In genomic region chr1:153626929-153627796, GRCh38 we compare ENCODE assay signal across 9 cellular contexts. TPM values are rescaled to one million over a fixed set of nuclear protein-coding genes. Genes with fewer than 3 reads are reported as not detected.
DNase-seq lines count a peak whose midpoint lies in the region; ATAC-seq lines count a peak whose summit lies in the region.
"Had no signal": no experiment of that assay in that cellular context is flagged by ENCODE, and none has a peak within 500 bp of the region (broad histone marks: within the 10 kb centered on the region; RNA-seq: fewer than 3 reads in every experiment).

S100A13 (minus strand) TSS chr1:153627505; CDS start chr1:153626472, 1,033 bp downstream.

- peak within 1 kb of the TSS; percentile 62 for H2AFZ ChIP-seq in neuron (ENCODE audit: low read depth, low read length)

- ATAC-seq in activated T-helper 17 cell treated with anti-CD3 and anti-CD28 coated beads, Interleukin-2, amount 50 U/mL, for 72 hours (replicated peaks): no peak
- ATAC-seq in GM19452 (IDR thresholded peaks at IDR 0.05; ENCODE audit: unreplicated experiment): no peak
- ATAC-seq in HG03108 (IDR thresholded peaks at IDR 0.05; ENCODE audit: unreplicated experiment): no peak

- peaks cover 5% of the 10 kb centered on the region for H3K36me3 ChIP-seq in neuron (ENCODE audit: insufficient read depth, low read length)

- H3K4me3 Mint-ChIP-seq in activated CD4-positive, alpha-beta memory T cell treated with anti-CD3 and anti-CD28 coated beads for 36 hours: no peak within 1 kb of the TSS
- H3K4me3 Mint-ChIP-seq in activated CD4-positive, alpha-beta memory T cell treated with anti-CD3 and anti-CD28 coated beads, Interleukin-2, amount 10 ng/mL, durations not matched to agents 7 days and 5 days: no peak within 1 kb of the TSS
- H3K4me3 Mint-ChIP-seq in activated T-helper 17 cell treated with anti-CD3 and anti-CD28 coated beads, Interleukin-2, amount 50 U/mL, for 72 hours: no peak within 1 kb of the TSS

- H3K4me1 Mint-ChIP-seq in activated CD4-positive, alpha-beta memory T cell treated with anti-CD3 and anti-CD28 coated beads for 36 hours (ENCODE audit: low read depth): peaks cover 17% of the 10 kb centered on the region
- H3K4me1 Mint-ChIP-seq in activated CD4-positive, alpha-beta memory T cell treated with anti-CD3 and anti-CD28 coated beads, Interleukin-2, amount 10 ng/mL, durations not matched to agents 7 days and 5 days: peaks cover 8% of the 10 kb centered on the region
- peaks cover 15% of the 10 kb centered on the region for H3K4me1 Mint-ChIP-seq in activated T-helper 17 cell treated with anti-CD3 and anti-CD28 coated beads, Interleukin-2, amount 50 U/mL, for 72 hours

- peaks cover 16% of the 10 kb centered on the region for H3K4me1 ChIP-seq in neuron (ENCODE audit: insufficient read depth, low read length)

- peaks cover 2% of the 10 kb centered on the region for H3K36me3 Mint-ChIP-seq in activated CD4-positive, alpha-beta memory T cell treated with anti-CD3 and anti-CD28 coated beads for 36 hours
- H3K36me3 Mint-ChIP-seq in activated CD4-positive, alpha-beta memory T cell treated with anti-CD3 and anti-CD28 coated beads, Interleukin-2, amount 10 ng/mL, durations not matched to agents 7 days and 5 days (ENCODE audit: low read depth): no peaks in the 10 kb centered on the region
- no peaks in the 10 kb centered on the region for H3K36me3 Mint-ChIP-seq in activated T-helper 17 cell treated with anti-CD3 and anti-CD28 coated beads, Interleukin-2, amount 50 U/mL, for 72 hours (ENCODE audit: low read depth)

- POLR2A ChIA-PET in activated CD4-positive, alpha-beta memory T cell treated with anti-CD3 and anti-CD28 coated beads for 36 hours (lab: Charles Lee): no interaction called here
- POLR2A ChIA-PET in activated CD4-positive, alpha-beta memory T cell treated with anti-CD3 and anti-CD28 coated beads, Interleukin-2, amount 10 ng/mL, durations not matched to agents 7 days and 5 days (lab: Charles Lee): interaction anchor here (1.3 kb wide), 1 partner anchor 92 kb away, joined by 6 read pairs; the partner anchor contains the start of gene S100A6

- peak within 1 kb of the TSS; percentile 58 for H3K4me3 ChIP-seq in neuron (ENCODE audit: low read length)

- no peaks in the 10 kb centered on the region for H3K9me3 ChIP-seq in neuron (ENCODE audit: low read length)

- DNase-seq in activated CD4-positive, alpha-beta memory T cell treated with anti-CD3 and anti-CD28 coated beads for 36 hours: peak; percentile 38
- DNase-seq in activated CD4-positive, alpha-beta memory T cell treated with anti-CD3 and anti-CD28 coated beads, Interleukin-2, amount 10 ng/mL, durations not matched to agents 7 days and 5 days: no peak
- DNase-seq in NCI-H2029 treated with DMSO at 0.1 percent for 48 hours (lab: John Stamatoyannopoulos, UW) (peak; percentile 88), glomerular visceral epithelial cell (ENCODE audit: extremely low spot score) (peak; percentile 97)
- DNase-seq: DND-41 had no signal

- H3K27me3 Mint-ChIP-seq in activated CD4-positive, alpha-beta memory T cell treated with anti-CD3 and anti-CD28 coated beads for 36 hours: peaks cover 7% of the 10 kb centered on the region
- H3K27me3 Mint-ChIP-seq in activated CD4-positive, alpha-beta memory T cell treated with anti-CD3 and anti-CD28 coated beads, Interleukin-2, amount 10 ng/mL, durations not matched to agents 7 days and 5 days: no peaks in the 10 kb centered on the region
- H3K27me3 Mint-ChIP-seq in activated T-helper 17 cell treated with anti-CD3 and anti-CD28 coated beads, Interleukin-2, amount 50 U/mL, for 72 hours: no peaks in the 10 kb centered on the region

- H3K27me3 ChIP-seq in neuron (ENCODE audit: insufficient read depth, low read length): no peaks in the 10 kb centered on the region

- H3K9me3 Mint-ChIP-seq in activated CD4-positive, alpha-beta memory T cell treated with anti-CD3 and anti-CD28 coated beads for 36 hours: no peaks in the 10 kb centered on the region
- no peaks in the 10 kb centered on the region for H3K9me3 Mint-ChIP-seq in activated CD4-positive, alpha-beta memory T cell treated with anti-CD3 and anti-CD28 coated beads, Interleukin-2, amount 10 ng/mL, durations not matched to agents 7 days and 5 days
- H3K9me3 Mint-ChIP-seq in activated T-helper 17 cell treated with anti-CD3 and anti-CD28 coated beads, Interleukin-2, amount 50 U/mL, for 72 hours: no peaks in the 10 kb centered on the region

- CTCF ChIA-PET in activated CD4-positive, alpha-beta memory T cell treated with anti-CD3 and anti-CD28 coated beads for 36 hours (lab: Charles Lee): interaction anchor here (0.9 to 1.7 kb wide), 5 partner anchors 9 to 117 kb away, joined by 4 to 10 read pairs (median 5); no protein-coding TSS in a partner anchor
- CTCF ChIA-PET in activated CD4-positive, alpha-beta memory T cell treated with anti-CD3 and anti-CD28 coated beads, Interleukin-2, amount 10 ng/mL, durations not matched to agents 7 days and 5 days (lab: Charles Lee): interaction anchor here (0.7 to 3.3 kb wide), 11 partner anchors 9 to 117 kb away, joined by 3 to 21 read pairs (median 3); partner anchors contain the start of gene S100A14

- H3K27ac Mint-ChIP-seq in activated CD4-positive, alpha-beta memory T cell treated with anti-CD3 and anti-CD28 coated beads for 36 hours: no peak within 1 kb of the TSS
- H3K27ac Mint-ChIP-seq in activated CD4-positive, alpha-beta memory T cell treated with anti-CD3 and anti-CD28 coated beads, Interleukin-2, amount 10 ng/mL, durations not matched to agents 7 days and 5 days: no peak within 1 kb of the TSS
- H3K27ac Mint-ChIP-seq in activated T-helper 17 cell treated with anti-CD3 and anti-CD28 coated beads, Interleukin-2, amount 50 U/mL, for 72 hours: peak within 1 kb of the TSS; percentile 28

- intact Hi-C loops in activated CD4-positive, alpha-beta memory T cell treated with anti-CD3 and anti-CD28 coated beads for 36 hours (cut with micrococcal nuclease): no loop called here

RNA-seq across cellular contexts. Expression of gene S100A13, which starts in this region (rescaled TPM):
- total RNA-seq in activated CD4-positive, alpha-beta memory T cell treated with anti-CD3 and anti-CD28 coated beads for 36 hours: 10 to 100 TPM; 11.6 to 13.6 TPM
- total RNA-seq in activated CD4-positive, alpha-beta memory T cell treated with anti-CD3 and anti-CD28 coated beads, Interleukin-2, amount 10 ng/mL, durations not matched to agents 7 days and 5 days: 1 to 10 TPM; 6.1 TPM
- total RNA-seq in activated T-helper 17 cell treated with anti-CD3 and anti-CD28 coated beads, Interleukin-2, amount 50 U/mL, for 72 hours: 1 to 10 TPM; 6.8 to 7.9 TPM
